Comparison of ENCODE assay signal across 12 cellular contexts in the genomic region with DNA sequence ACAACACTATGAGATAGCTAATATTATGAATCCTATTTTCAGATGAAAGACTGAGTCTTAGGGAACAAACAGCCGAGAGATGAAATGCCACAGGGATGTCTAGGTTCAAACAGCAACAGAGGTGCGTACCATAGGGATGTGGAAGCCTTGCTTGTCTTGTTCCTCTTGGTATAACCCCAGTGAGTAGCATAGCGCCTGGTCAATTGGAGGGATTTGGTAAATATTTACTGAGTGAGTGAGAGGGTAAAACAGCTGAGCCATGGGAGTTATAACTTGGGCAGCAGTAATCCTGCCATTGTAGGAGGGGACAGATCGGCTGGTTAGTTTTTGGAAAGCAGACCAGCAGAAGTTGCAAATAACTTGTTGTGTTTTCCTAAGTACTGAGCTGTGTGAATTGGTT.
A peak's percentile ranks its signal among the peaks of the same experiment; 100 is the strongest.
DNase-seq lines count a peak whose midpoint lies in the region; ATAC-seq, FAIRE-seq and TF ChIP-seq lines count a peak whose summit lies in the region.
"Had no signal": no experiment of that assay in that cellular context is flagged by ENCODE, and none has a peak within 500 bp of the region (broad histone marks: within the 10 kb centered on the region; RNA-seq: fewer than 3 reads in every experiment).

No MANE protein-coding gene starts in this region.

- no peak overlapping the region for H3K27ac ChIP-seq in HepG2 (ENCODE audit: extremely low read length, insufficient read depth, low read length)
- H3K27ac ChIP-seq in right lobe of liver, result no peak overlapping the region
- no peak overlapping the region for H3K27ac ChIP-seq in esophagus squamous epithelium
- H3K27ac ChIP-seq: GM23248 had no signal

- no peaks in the 10 kb centered on the region for H4K20me1 ChIP-seq in HepG2 (ENCODE audit: insufficient read depth, low read length)

- no peak for TF ChIP-seq RAD21 in HepG2 (CRISPR knock-in tag; IDR thresholded peaks at IDR 0.05)

- no peak for FAIRE-seq in HepG2 (lab: Jason Lieb, UNC)
- FAIRE-seq: A204.1, H54 had no signal

- no peak overlapping the region for H3K9ac ChIP-seq in HepG2 (ENCODE audit: insufficient read depth, low read depth, low read length)
- H3K9ac ChIP-seq: GM23248 had no signal

- ATAC-seq in HepG2, result peak; percentile 74
- no peak for ATAC-seq in right lobe of liver
- no peak for ATAC-seq in left lobe of liver

- TF ChIP-seq POLR2A in HepG2 (IDR thresholded peaks at IDR 0.05; ENCODE audit: insufficient read depth in 1 of 2, low read depth in 2 of 2, low read length in 2 of 2), result no peak
- no peak for TF ChIP-seq POLR2A in right lobe of liver (IDR thresholded peaks at IDR 0.05)
- TF ChIP-seq POLR2A in esophagus squamous epithelium (IDR thresholded peaks at IDR 0.05), result no peak

- BruUV-seq in HepG2 (replicated peaks; lab: Mats Ljungman, UMichigan), result no TSS peak

- intact Hi-C loops in HepG2 (cut with micrococcal nuclease; ENCODE audit: unreplicated experiment), result loop anchor here (10.0 kb wide), 1 partner anchor 55 kb away; no protein-coding TSS in a partner anchor
- intact Hi-C loops in right lobe of liver (cut with DNase I), result no loop called here
- intact Hi-C loops in esophagus squamous epithelium (cut with DNase I), result no loop called here

- 64% methylated on average over 4 of the region's 4 CpGs for WGBS in HepG2 (ENCODE audit: low lambda C conversion rate)
- WGBS in right lobe of liver (ENCODE audit: insufficient coverage, low coverage, low lambda C conversion rate, missing lambda C conversion rate), result 59% methylated on average over 3 of the region's 4 CpGs
- WGBS in esophagus squamous epithelium, 2 donors, result 71 to 80% methylated on average over 4 of the region's 4 CpGs

- TF ChIP-seq EP300 in HepG2 (IDR thresholded peaks at IDR 0.05; ENCODE audit: low read depth in 2 of 2, low read length in 2 of 2), result peak in 1 of 2 experiments; percentile 36; a peak in 1 of 4 replicates
- no peak for TF ChIP-seq EP300 in HepG2 (CRISPR knock-in tag; IDR thresholded peaks at IDR 0.05; ENCODE audit: borderline replicate concordance)

- DNase-seq in HepG2 (ENCODE audit: low spot score) (peak; percentile 39), right lobe of liver (no peak), NCI-H510A treated with DMSO at 0.1 percent for 48 hours (lab: John Stamatoyannopoulos, UW) (peak; percentile 66), SHP77 (lab: John Stamatoyannopoulos, UW) (peak; percentile 46 to 61), NCI-H2171 (lab: John Stamatoyannopoulos, UW) (no peak), left lobe of liver (ENCODE audit: low spot score) (no peak), esophagus squamous epithelium (lab: John Stamatoyannopoulos, UW) (no peak)
- DNase-seq: C1 segment of cervical spinal cord; CD4-positive, alpha-beta T cell; GM23248 had no signal

- H3K4me3 ChIP-seq in HepG2 (replicated peaks in 1 of 3; ENCODE audit: insufficient read depth in 1 of 3, low read depth in 2 of 3, low read length in 3 of 3), result no peak overlapping the region
- no peak overlapping the region for H3K4me3 ChIP-seq in right lobe of liver
- H3K4me3 ChIP-seq in esophagus squamous epithelium, result no peak overlapping the region
- H3K4me3 ChIP-seq: GM23248 had no signal

- no peaks in the 10 kb centered on the region for H3K9me3 ChIP-seq in HepG2 (ENCODE audit: low read length)
- H3K9me3 ChIP-seq in right lobe of liver, result no peaks in the 10 kb centered on the region
- peaks cover 0 to 11% (median 0%) of the 10 kb centered on the region in 3 donors for H3K9me3 ChIP-seq in esophagus squamous epithelium

- H3K79me2 ChIP-seq in HepG2 (ENCODE audit: insufficient read depth, low read length), result no peaks in the 10 kb centered on the region

- in situ Hi-C loops in HepG2 (cut with HindIII; ENCODE audit: extremely low pct_ligation_motif_present, low pct_unique_long_range_greater_than_20kb), result loop anchor here (5.0 kb wide), 1 partner anchor 47 kb away; no protein-coding TSS in a partner anchor

- H3K36me3 ChIP-seq in HepG2 (replicated peaks in 1 of 2; ENCODE audit: control insufficient read depth in 1 of 2, insufficient read depth in 2 of 2, low read length in 2 of 2) (no peaks in the 10 kb centered on the region), right lobe of liver (no peaks in the 10 kb centered on the region), esophagus squamous epithelium (no peaks in the 10 kb centered on the region)

- TF ChIP-seq CTCF in HepG2 (CRISPR knock-in tag; IDR thresholded peaks at IDR 0.05) (no peak), right lobe of liver (IDR thresholded peaks at IDR 0.05) (no peak), esophagus squamous epithelium (IDR thresholded peaks at IDR 0.05) (no peak)

- H3K27me3 ChIP-seq in HepG2 (ENCODE audit: control insufficient read depth in 1 of 2, insufficient read depth in 2 of 2, low read length in 2 of 2) (no peaks in the 10 kb centered on the region), right lobe of liver (no peaks in the 10 kb centered on the region), esophagus squamous epithelium (no peaks in the 10 kb centered on the region)

- no peak overlapping the region for H2AFZ ChIP-seq in HepG2 (ENCODE audit: low read length)
- H2AFZ ChIP-seq: GM23248 had no signal

- CTCF ChIA-PET in HepG2 (lab: Yijun Ruan, JAX; ENCODE audit: low intra/inter-chr PET ratio, low total read pairs), result no interaction called here

- POLR2A ChIA-PET in HepG2 (lab: Yijun Ruan, JAX), result no interaction called here

- peaks cover 40% of the 10 kb centered on the region for H3K4me1 ChIP-seq in HepG2 (ENCODE audit: insufficient read depth, low read length)
- H3K4me1 ChIP-seq in right lobe of liver, result no peaks in the 10 kb centered on the region
- H3K4me1 ChIP-seq in esophagus squamous epithelium, result peaks cover 0 to 9% (median 0%) of the 10 kb centered on the region in 3 donors

- H3K4me2 ChIP-seq in HepG2 (ENCODE audit: low read depth, low read length), result no peak overlapping the region

TF ChIP-seq in HepG2, 621 proteins besides CTCF, POLR2A, EP300 and RAD21 (continues in another document):
- TF ChIP-seq SOX5 (CRISPR knock-in tag; IDR thresholded peaks at IDR 0.05; ENCODE audit: borderline replicate concordance) (peak; percentile 14; the same call in 1 of the 2 replicates), ZBTB33 (CRISPR knock-in tag; IDR thresholded peaks at IDR 0.05) (peak; percentile 68; the same call in 1 of the 2 replicates), KDM1A (CRISPR knock-in tag; IDR thresholded peaks at IDR 0.05) (peak; percentile 27; the same call in 1 of the 2 replicates), FOXA3 (CRISPR knock-in tag; IDR thresholded peaks at IDR 0.05) (peak; percentile 85)
- TF ChIP-seq, protein P1, sequence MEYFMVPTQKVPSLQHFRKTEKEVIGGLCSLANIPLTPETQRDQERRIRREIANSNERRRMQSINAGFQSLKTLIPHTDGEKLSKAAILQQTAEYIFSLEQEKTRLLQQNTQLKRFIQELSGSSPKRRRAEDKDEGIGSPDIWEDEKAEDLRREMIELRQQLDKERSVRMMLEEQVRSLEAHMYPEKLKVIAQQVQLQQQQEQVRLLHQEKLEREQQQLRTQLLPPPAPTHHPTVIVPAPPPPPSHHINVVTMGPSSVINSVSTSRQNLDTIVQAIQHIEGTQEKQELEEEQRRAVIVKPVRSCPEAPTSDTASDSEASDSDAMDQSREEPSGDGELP (IDR thresholded peaks at IDR 0.05; ENCODE audit: borderline replicate concordance, low read depth), result peak; percentile 89
- TF ChIP-seq, protein P2, sequence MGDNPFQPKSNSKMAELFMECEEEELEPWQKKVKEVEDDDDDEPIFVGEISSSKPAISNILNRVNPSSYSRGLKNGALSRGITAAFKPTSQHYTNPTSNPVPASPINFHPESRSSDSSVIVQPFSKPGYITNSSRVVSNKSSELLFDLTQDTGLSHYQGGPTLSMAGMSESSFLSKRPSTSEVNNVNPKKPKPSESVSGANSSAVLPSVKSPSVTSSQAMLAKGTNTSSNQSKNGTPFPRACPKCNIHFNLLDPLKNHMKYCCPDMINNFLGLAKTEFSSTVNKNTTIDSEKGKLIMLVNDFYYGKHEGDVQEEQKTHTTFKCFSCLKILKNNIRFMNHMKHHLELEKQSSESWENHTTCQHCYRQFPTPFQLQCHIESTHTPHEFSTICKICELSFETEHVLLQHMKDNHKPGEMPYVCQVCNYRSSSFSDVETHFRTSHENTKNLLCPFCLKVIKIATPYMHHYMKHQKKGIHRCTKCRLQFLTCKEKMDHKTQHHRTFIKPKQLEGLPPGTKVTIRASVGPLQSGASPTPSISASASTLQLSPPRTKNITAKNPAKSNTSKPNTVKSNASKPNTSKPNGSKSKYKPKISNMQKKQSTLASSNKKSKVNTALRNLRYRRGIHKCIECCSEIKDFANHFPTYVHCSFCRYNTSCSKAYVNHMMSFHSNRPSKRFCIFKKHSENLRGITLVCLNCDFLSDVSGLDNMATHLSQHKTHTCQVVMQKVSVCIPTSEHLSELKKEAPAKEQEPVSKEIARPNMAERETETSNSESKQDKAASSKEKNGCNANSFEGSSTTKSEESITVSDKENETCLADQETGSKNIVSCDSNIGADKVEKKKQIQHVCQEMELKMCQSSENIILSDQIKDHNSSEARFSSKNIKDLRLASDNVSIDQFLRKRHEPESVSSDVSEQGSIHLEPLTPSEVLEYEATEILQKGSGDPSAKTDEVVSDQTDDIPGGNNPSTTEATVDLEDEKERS (CRISPR knock-in tag; IDR thresholded peaks at IDR 0.05), result no peak

Comparison
In these comparisons a context has a peak if more than half of its experiments do, and no peak if none do; other contexts are left out.
1. DNase-seq: peak in HepG2 (single experiment), NCI-H510A treated with DMSO at 0.1 percent for 48 hours (single experiment) and SHP77 (2 of 2); none in right lobe of liver (0 of 3), NCI-H2171 (single experiment), left lobe of liver (single experiment) and esophagus squamous epithelium (single experiment).